1 cellular context compared by ENCODE assay signal in genomic region chr12:53451661-53452158, GRCh38.
A peak's percentile ranks its signal among the peaks of the same experiment; 100 is the strongest.
TF ChIP-seq lines count a peak whose summit lies in the region.

Gene PCBP2 (plus strand): TSS chr12:53452102. CDS start chr12:53454801, 2,699 bp downstream.

TF ChIP-seq in GM12878, 131 proteins besides CTCF, POLR2A, EP300 and RAD21 (continued from another document):
- no peak for TF ChIP-seq RBBP5 (conservative IDR thresholded peaks at IDR 0.05)
- TF ChIP-seq RUNX3 (IDR thresholded peaks at IDR 0.05; ENCODE audit: low read length): peak; percentile 33
- no peak for TF ChIP-seq MYC (IDR thresholded peaks at IDR 0.05; ENCODE audit: insufficient read depth, insufficient read length, insufficient replicate concordance, low read length, severe bottlenecking)
